22 cellular contexts compared by ENCODE assay signal in genomic region chr3:121488628-121489027, GRCh38. TPM values are rescaled to one million over a fixed set of nuclear protein-coding genes. Genes with fewer than 3 reads are reported as not detected.
DNase-seq lines count a peak whose midpoint lies in the region; ATAC-seq and TF ChIP-seq lines count a peak whose summit lies in the region.
"Had no signal": no experiment of that assay in that cellular context is flagged by ENCODE, and none has a peak within 500 bp of the region (broad histone marks: within the 10 kb centered on the region; RNA-seq: fewer than 3 reads in every experiment).

No MANE protein-coding gene starts in this region.

- H3K4me1 ChIP-seq in neural progenitor cell: no peaks in the 10 kb centered on the region
- H3K4me1 ChIP-seq: upper lobe of right lung had no signal

- H3K4me3 ChIP-seq in epithelial cell of esophagus (ENCODE audit: low read length) (no peak overlapping the region), neural progenitor cell (no peak overlapping the region)
- H3K4me3 ChIP-seq: upper lobe of right lung had no signal

- H3K9ac ChIP-seq in neural progenitor cell: no peak overlapping the region

- TF ChIP-seq CTCF in epithelial cell of esophagus (IDR thresholded peaks at IDR 0.05; ENCODE audit: insufficient read depth, low read depth, low read length, missing control alignments) (peak; percentile 52), neural progenitor cell (IDR thresholded peaks at IDR 0.05) (peak; percentile 31)

- DNase-seq in DMS 273 (lab: John Stamatoyannopoulos, UW; ENCODE audit: unreplicated experiment) (peak; percentile 40), DMS 273 treated with DMSO at 0.1 percent for 48 hours (lab: John Stamatoyannopoulos, UW) (no peak), RPMI7951 (ENCODE audit: low read depth) (peak; percentile 4), epithelial cell of esophagus (ENCODE audit: low read depth) (peak; percentile 45), neural progenitor cell (ENCODE audit: low spot score) (peak; percentile 17), left lobe of liver (ENCODE audit: low spot score) (no peak)
- no peak for DNase-seq in activated naive CD8-positive, alpha-beta T cell treated with anti-CD3 and anti-CD28 coated beads for 36 hours
- DNase-seq: 8988T; activated CD4-positive, alpha-beta T cell treated with anti-CD3 and anti-CD28 coated beads, Interleukin-2, amount 10 ng/mL, durations not matched to agents 24 days and 14 days; activated naive CD4-positive, alpha-beta T cell treated with anti-CD3 and anti-CD28 coated beads, Interleukin-2, amount 50 U/mL, for 16 hours; DMS79; effector memory CD8-positive, alpha-beta T cell; foreskin fibroblast; natural killer cell; NCI-H774; stimulated activated CD4-positive, alpha-beta T cell treated with anti-CD3 and anti-CD28 coated beads, Interleukin-12 subunit alpha, Interleukin-12 subunit beta, amount 100 ng/mL, for 4 hours; stimulated activated naive CD4-positive, alpha-beta T cell; T-helper 9 cell; upper lobe of right lung had no signal

- ATAC-seq in HG02798 (IDR thresholded peaks at IDR 0.05; ENCODE audit: poor library complexity, unreplicated experiment) (no peak), left lobe of liver (no peak)
- ATAC-seq: effector memory CD8-positive, alpha-beta T cell; natural killer cell; Right ventricle myocardium inferior; upper lobe of right lung had no signal

- H3K36me3 Mint-ChIP-seq in neural progenitor cell: peaks cover 26% of the 10 kb centered on the region
- peaks cover 58% of the 10 kb centered on the region for H3K36me3 Mint-ChIP-seq in activated naive CD8-positive, alpha-beta T cell treated with anti-CD3 and anti-CD28 coated beads for 36 hours
- H3K36me3 Mint-ChIP-seq: natural killer cell had no signal

- no peaks in the 10 kb centered on the region for H3F3A ChIP-seq in neural progenitor cell (ENCODE audit: low read depth)

- no peak overlapping the region for H3K27ac ChIP-seq in neural progenitor cell
- H3K27ac ChIP-seq: upper lobe of right lung had no signal

- no peaks in the 10 kb centered on the region for H3K27me3 ChIP-seq in neural progenitor cell
- H3K27me3 ChIP-seq: upper lobe of right lung had no signal

- no peak overlapping the region for H2AFZ ChIP-seq in neural progenitor cell (replicated peaks)

- H3K27ac Mint-ChIP-seq in neural progenitor cell: no peak overlapping the region
- no peak overlapping the region for H3K27ac Mint-ChIP-seq in activated naive CD8-positive, alpha-beta T cell treated with anti-CD3 and anti-CD28 coated beads for 36 hours
- H3K27ac Mint-ChIP-seq: activated CD4-positive, alpha-beta T cell treated with anti-CD3 and anti-CD28 coated beads, Interleukin-2, amount 10 ng/mL, durations not matched to agents 24 days and 14 days; effector memory CD8-positive, alpha-beta T cell; natural killer cell had no signal

- no peak overlapping the region for H3K4me3 Mint-ChIP-seq in neural progenitor cell
- H3K4me3 Mint-ChIP-seq in activated naive CD8-positive, alpha-beta T cell treated with anti-CD3 and anti-CD28 coated beads for 36 hours: no peak overlapping the region
- H3K4me3 Mint-ChIP-seq: activated CD4-positive, alpha-beta T cell treated with anti-CD3 and anti-CD28 coated beads, Interleukin-2, amount 10 ng/mL, durations not matched to agents 24 days and 14 days; CD14-positive monocyte; effector memory CD8-positive, alpha-beta T cell; natural killer cell had no signal

- no peaks in the 10 kb centered on the region for H3K27me3 Mint-ChIP-seq in neural progenitor cell (ENCODE audit: insufficient read depth, low read depth)
- H3K27me3 Mint-ChIP-seq in activated naive CD8-positive, alpha-beta T cell treated with anti-CD3 and anti-CD28 coated beads for 36 hours: no peaks in the 10 kb centered on the region
- H3K27me3 Mint-ChIP-seq: activated CD4-positive, alpha-beta T cell treated with anti-CD3 and anti-CD28 coated beads, Interleukin-2, amount 10 ng/mL, durations not matched to agents 24 days and 14 days; effector memory CD8-positive, alpha-beta T cell had no signal

- H3K4me2 ChIP-seq in neural progenitor cell: no peak overlapping the region

- H3K9me3 ChIP-seq in neural progenitor cell (ENCODE audit: low read depth): no peaks in the 10 kb centered on the region
- H3K9me3 ChIP-seq: upper lobe of right lung had no signal

- peaks cover 9% of the 10 kb centered on the region for H3K36me3 ChIP-seq in neural progenitor cell
- H3K36me3 ChIP-seq: upper lobe of right lung had no signal

- H4K20me1 ChIP-seq in neural progenitor cell (ENCODE audit: low read depth): no peaks in the 10 kb centered on the region

- H3K9me3 Mint-ChIP-seq in neural progenitor cell: no peaks in the 10 kb centered on the region
- no peaks in the 10 kb centered on the region for H3K9me3 Mint-ChIP-seq in activated naive CD8-positive, alpha-beta T cell treated with anti-CD3 and anti-CD28 coated beads for 36 hours
- H3K9me3 Mint-ChIP-seq: activated CD4-positive, alpha-beta T cell treated with anti-CD3 and anti-CD28 coated beads, Interleukin-2, amount 10 ng/mL, durations not matched to agents 24 days and 14 days; effector memory CD8-positive, alpha-beta T cell; natural killer cell had no signal

- peaks cover 2% of the 10 kb centered on the region for H3K4me1 Mint-ChIP-seq in neural progenitor cell
- H3K4me1 Mint-ChIP-seq in activated naive CD8-positive, alpha-beta T cell treated with anti-CD3 and anti-CD28 coated beads for 36 hours: no peaks in the 10 kb centered on the region
- H3K4me1 Mint-ChIP-seq: natural killer cell had no signal

- H3K79me2 ChIP-seq in neural progenitor cell (ENCODE audit: low read depth): no peaks in the 10 kb centered on the region

RNA-seq across cellular contexts. Expression of gene POLQ, which starts 57.2 kb away (rescaled TPM):
- total RNA-seq in RPMI7951 (2014; rRNA removed; shearing (Covaris generic)): 9.9 and 10.9 TPM in 2 replicates
- total RNA-seq in neural progenitor cell (ENCODE audit: low replicate concordance): 15.6 and 33.2 TPM in 2 replicates
- total RNA-seq in left lobe of liver: 0.23 TPM
- total RNA-seq in activated naive CD8-positive, alpha-beta T cell treated with anti-CD3 and anti-CD28 coated beads for 36 hours: 10 to 100 TPM; 20.1 to 20.7 TPM

Comparison
In these comparisons a context has a peak if more than half of its experiments do, and no peak if none do; other contexts are left out.
1. DNase-seq: peak in DMS 273 (single experiment), RPMI7951 (single experiment), epithelial cell of esophagus (single experiment) and neural progenitor cell (single experiment); none in DMS 273 treated with DMSO at 0.1 percent for 48 hours (single experiment), left lobe of liver (single experiment) and activated naive CD8-positive, alpha-beta T cell treated with anti-CD3 and anti-CD28 coated beads for 36 hours (single experiment).